Comparison of ENCODE assay signal across 8 cellular contexts in genomic region chr16:228151-228855, GRCh38. TPM values are rescaled to one million over a fixed set of nuclear protein-coding genes. Genes with fewer than 3 reads are reported as not detected.
DNase-seq lines count a peak whose midpoint lies in the region; ATAC-seq lines count a peak whose summit lies in the region.

No MANE protein-coding gene starts in this region.

- peak overlapping the region; percentile 97 for H3K4me3 ChIP-seq in iPS-15b (ENCODE audit: low read depth, low read length)

- peak overlapping the region; percentile 96 for H3K9ac ChIP-seq in iPS-15b (ENCODE audit: low read depth, low read length)

- peak overlapping the region; percentile 92 for H3K27ac Mint-ChIP-seq in activated naive CD8-positive, alpha-beta T cell treated with anti-CD3 and anti-CD28 coated beads, Interleukin-2, amount 10 ng/mL, durations not matched to agents 7 days and 5 days
- peak overlapping the region; percentile 93 for H3K27ac Mint-ChIP-seq in stimulated activated memory B cell treated with anti-CD40 and anti-IgM and Interleukin-4, amounts not matched to agents 10 μg/mL and 1 μg/mL and 100 μg/mL, for 72 hours

- H3K36me3 ChIP-seq in iPS-15b (ENCODE audit: control insufficient read depth, insufficient read depth, low read length) = peaks cover 18% of the 10 kb centered on the region

- H3K4me1 Mint-ChIP-seq in activated naive CD8-positive, alpha-beta T cell treated with anti-CD3 and anti-CD28 coated beads, Interleukin-2, amount 10 ng/mL, durations not matched to agents 7 days and 5 days = peaks cover 19% of the 10 kb centered on the region
- H3K4me1 Mint-ChIP-seq in stimulated activated memory B cell treated with anti-CD40 and anti-IgM and Interleukin-4, amounts not matched to agents 10 μg/mL and 1 μg/mL and 100 μg/mL, for 72 hours = peaks cover 30% of the 10 kb centered on the region

- H3K4me3 Mint-ChIP-seq in activated naive CD8-positive, alpha-beta T cell treated with anti-CD3 and anti-CD28 coated beads, Interleukin-2, amount 10 ng/mL, durations not matched to agents 7 days and 5 days = peak overlapping the region; percentile 92
- peak overlapping the region; percentile 90 for H3K4me3 Mint-ChIP-seq in stimulated activated memory B cell treated with anti-CD40 and anti-IgM and Interleukin-4, amounts not matched to agents 10 μg/mL and 1 μg/mL and 100 μg/mL, for 72 hours

- H3K27me3 ChIP-seq in iPS-15b (ENCODE audit: control insufficient read depth, insufficient read depth, low read length) = no peaks in the 10 kb centered on the region

- H3K27me3 Mint-ChIP-seq in activated naive CD8-positive, alpha-beta T cell treated with anti-CD3 and anti-CD28 coated beads, Interleukin-2, amount 10 ng/mL, durations not matched to agents 7 days and 5 days = no peaks in the 10 kb centered on the region
- no peaks in the 10 kb centered on the region for H3K27me3 Mint-ChIP-seq in stimulated activated memory B cell treated with anti-CD40 and anti-IgM and Interleukin-4, amounts not matched to agents 10 μg/mL and 1 μg/mL and 100 μg/mL, for 72 hours

- POLR2A ChIA-PET in activated naive CD8-positive, alpha-beta T cell treated with anti-CD3 and anti-CD28 coated beads, Interleukin-2, amount 10 ng/mL, durations not matched to agents 7 days and 5 days (lab: Charles Lee) = interaction anchor here (0.5 to 2.4 kb wide), 8 partner anchors 9 to 172 kb away, joined by 3 to 10 read pairs (median 4); partner anchors contain the start of gene AXIN1

- H3K4me1 ChIP-seq in iPS-15b (ENCODE audit: control insufficient read depth, insufficient read depth, low read length) = peaks cover 2% of the 10 kb centered on the region

- H3K9me3 ChIP-seq in iPS-15b (ENCODE audit: control insufficient read depth, insufficient read depth, low read length) = no peaks in the 10 kb centered on the region

- DNase-seq in DMS 273 (lab: John Stamatoyannopoulos, UW; ENCODE audit: unreplicated experiment) = peak; percentile 71
- DNase-seq in DMS 273 treated with DMSO at 0.1 percent for 48 hours (lab: John Stamatoyannopoulos, UW) = no peak
- DNase-seq in HT1080 (ENCODE audit: low read depth) = peak; percentile 11
- no peak for DNase-seq in activated naive CD8-positive, alpha-beta T cell treated with anti-CD3 and anti-CD28 coated beads, Interleukin-2, amount 10 ng/mL, durations not matched to agents 7 days and 5 days
- DNase-seq in superior temporal gyrus (ENCODE audit: extremely low spot score) = no peak
- DNase-seq in AG08395 (ENCODE audit: low spot score) = no peak

- ATAC-seq in activated naive CD8-positive, alpha-beta T cell treated with anti-CD3 and anti-CD28 coated beads, Interleukin-2, amount 10 ng/mL, durations not matched to agents 7 days and 5 days (ENCODE audit: low read depth) = peak; percentile 34
- peak; percentile 5 for ATAC-seq in stimulated activated memory B cell treated with anti-CD40 and anti-IgM and Interleukin-4, amounts not matched to agents 10 μg/mL and 1 μg/mL and 100 μg/mL, for 72 hours

- peaks cover 7% of the 10 kb centered on the region for H3K36me3 Mint-ChIP-seq in activated naive CD8-positive, alpha-beta T cell treated with anti-CD3 and anti-CD28 coated beads, Interleukin-2, amount 10 ng/mL, durations not matched to agents 7 days and 5 days
- H3K36me3 Mint-ChIP-seq in stimulated activated memory B cell treated with anti-CD40 and anti-IgM and Interleukin-4, amounts not matched to agents 10 μg/mL and 1 μg/mL and 100 μg/mL, for 72 hours = peaks cover 21% of the 10 kb centered on the region

- H3K9me3 Mint-ChIP-seq in activated naive CD8-positive, alpha-beta T cell treated with anti-CD3 and anti-CD28 coated beads, Interleukin-2, amount 10 ng/mL, durations not matched to agents 7 days and 5 days = no peaks in the 10 kb centered on the region
- no peaks in the 10 kb centered on the region for H3K9me3 Mint-ChIP-seq in stimulated activated memory B cell treated with anti-CD40 and anti-IgM and Interleukin-4, amounts not matched to agents 10 μg/mL and 1 μg/mL and 100 μg/mL, for 72 hours

RNA-seq across cellular contexts. Expression of gene LUC7L, which starts 0.9 kb away (rescaled TPM):
- 69.2 and 73.3 TPM in 2 replicates for total RNA-seq in HT1080 (2014; rRNA removed; shearing (Covaris generic))
- 34.6 and 43.0 TPM in 2 replicates for polyA plus RNA-seq in HT1080 (2015; cell fraction: cytosol; rRNA removed)
- 196 and 225 TPM in 2 replicates for polyA plus RNA-seq in HT1080 (2015; cell fraction: nucleus; rRNA removed)
- total RNA-seq in activated naive CD8-positive, alpha-beta T cell treated with anti-CD3 and anti-CD28 coated beads, Interleukin-2, amount 10 ng/mL, durations not matched to agents 7 days and 5 days = 10 to 100 TPM; 83.8 to 86.2 TPM

RNA-seq across cellular contexts. Expression of gene FAM234A, which starts 6.3 kb away (rescaled TPM):
- 37.9 and 43.5 TPM in 2 replicates for total RNA-seq in HT1080 (2014; rRNA removed; shearing (Covaris generic))
- 129 and 131 TPM in 2 replicates for polyA plus RNA-seq in HT1080 (2015; cell fraction: cytosol; rRNA removed)
- 108 and 126 TPM in 2 replicates for polyA plus RNA-seq in HT1080 (2015; cell fraction: nucleus; rRNA removed)
- 10 to 100 TPM; 21.0 to 21.1 TPM for total RNA-seq in activated naive CD8-positive, alpha-beta T cell treated with anti-CD3 and anti-CD28 coated beads, Interleukin-2, amount 10 ng/mL, durations not matched to agents 7 days and 5 days

RNA-seq across cellular contexts. Expression of gene RGS11, which starts 47.4 kb away (rescaled TPM):
- total RNA-seq in HT1080 (2014; rRNA removed; shearing (Covaris generic)) = 0.07 TPM in 1 of 2 replicates, not detected in the other
- polyA plus RNA-seq in HT1080 (2015; cell fraction: cytosol; rRNA removed) = 0.20 and 0.32 TPM in 2 replicates
- 4.0 and 4.4 TPM in 2 replicates for polyA plus RNA-seq in HT1080 (2015; cell fraction: nucleus; rRNA removed)
- total RNA-seq in activated naive CD8-positive, alpha-beta T cell treated with anti-CD3 and anti-CD28 coated beads, Interleukin-2, amount 10 ng/mL, durations not matched to agents 7 days and 5 days = not detected

RNA-seq across cellular contexts. Expression of gene HBQ1, which starts 48.0 kb away (rescaled TPM):
- 2.0 and 3.6 TPM in 2 replicates for total RNA-seq in HT1080 (2014; rRNA removed; shearing (Covaris generic))
- polyA plus RNA-seq in HT1080 (2015; cell fraction: cytosol; rRNA removed) = 0.43 and 1.1 TPM in 2 replicates
- 2.9 TPM in 1 of 2 replicates, not detected in the other for polyA plus RNA-seq in HT1080 (2015; cell fraction: nucleus; rRNA removed)
- total RNA-seq in activated naive CD8-positive, alpha-beta T cell treated with anti-CD3 and anti-CD28 coated beads, Interleukin-2, amount 10 ng/mL, durations not matched to agents 7 days and 5 days = not detected

RNA-seq across cellular contexts. Expression of gene HBA1, which starts 51.8 kb away (rescaled TPM):
- not detected in 2 replicates for total RNA-seq in HT1080 (2014; rRNA removed; shearing (Covaris generic))
- not detected in 2 replicates for polyA plus RNA-seq in HT1080 (2015; cell fraction: cytosol; rRNA removed)
- not detected in 2 replicates for polyA plus RNA-seq in HT1080 (2015; cell fraction: nucleus; rRNA removed)
- not detected for total RNA-seq in activated naive CD8-positive, alpha-beta T cell treated with anti-CD3 and anti-CD28 coated beads, Interleukin-2, amount 10 ng/mL, durations not matched to agents 7 days and 5 days

Comparison
In these comparisons a context has a peak if more than half of its experiments do, and no peak if none do; other contexts are left out.
1. DNase-seq: peak in DMS 273 (single experiment) and HT1080 (single experiment); none in DMS 273 treated with DMSO at 0.1 percent for 48 hours (single experiment), activated naive CD8-positive, alpha-beta T cell treated with anti-CD3 and anti-CD28 coated beads, Interleukin-2, amount 10 ng/mL, durations not matched to agents 7 days and 5 days (single experiment), superior temporal gyrus (single experiment) and AG08395 (single experiment).